1 cellular context compared by ENCODE assay signal in genomic region chr7:2886900-2887299, GRCh38.
TF ChIP-seq lines count a peak whose summit lies in the region.

No MANE protein-coding gene starts in this region.

TF ChIP-seq in IMR-90, 13 proteins besides CTCF, POLR2A, EP300 and RAD21 (continued from another document):
- TF ChIP-seq ELK1 (IDR thresholded peaks at IDR 0.05; ENCODE audit: borderline replicate concordance, low read depth, low read length), result no peak
- peak; percentile 94 for TF ChIP-seq BHLHE40 (IDR thresholded peaks at IDR 0.05; ENCODE audit: low read depth, low read length)
- TF ChIP-seq CHD1 (IDR thresholded peaks at IDR 0.05; ENCODE audit: low read depth, low read length), result no peak
